7 cellular contexts compared by ENCODE assay signal in the genomic region with DNA sequence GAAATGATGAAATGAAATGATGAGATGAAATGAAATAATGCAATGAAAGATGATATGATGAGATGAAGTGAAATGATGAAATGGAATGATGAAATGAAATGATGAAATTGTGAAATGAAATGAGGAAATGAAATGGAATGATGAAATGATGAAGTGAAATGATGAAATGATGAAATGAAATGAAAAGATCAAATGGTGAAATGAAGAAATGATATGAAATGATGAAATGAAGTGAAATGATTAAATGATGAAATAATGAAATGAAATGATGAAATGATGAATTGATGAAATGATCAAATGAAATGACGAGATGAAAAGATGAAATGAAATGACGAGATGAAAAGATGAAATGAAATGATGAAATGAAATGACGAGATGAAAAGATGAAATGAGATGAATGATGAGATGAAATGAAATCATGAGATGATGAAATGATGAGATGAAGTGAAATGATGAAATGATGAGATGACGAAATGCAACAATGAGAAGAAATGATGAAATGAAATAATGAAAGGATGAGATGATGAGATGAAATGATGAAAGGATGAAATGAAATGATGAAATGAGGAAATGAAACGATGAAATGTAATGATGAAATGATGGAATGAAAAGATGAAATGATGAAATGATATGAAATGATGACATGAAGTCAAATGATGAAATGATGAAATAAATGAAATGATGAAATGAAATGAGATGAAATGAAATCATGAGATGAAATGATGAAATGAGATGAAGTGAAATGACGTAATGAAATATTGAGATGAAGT.
DNase-seq lines count a peak whose midpoint lies in the region; ATAC-seq, FAIRE-seq and TF ChIP-seq lines count a peak whose summit lies in the region.
"Not testable (repeated sequence)": the region's sequence is repeated elsewhere in the genome, so short reads cannot be mapped to it uniquely, and the experiment has no call there.

No MANE protein-coding gene starts in this region.

- not testable (repeated sequence) for FAIRE-seq in GM12878 (lab: Jason Lieb, UNC)

- intact Hi-C loops in Calu3 (cut with micrococcal nuclease; ENCODE audit: unreplicated experiment); activated CD4-positive, alpha-beta T cell treated with anti-CD3 and anti-CD28 coated beads for 36 hours (cut with DNase I, micrococcal nuclease); GM12878 (cut with micrococcal nuclease; ENCODE audit: unreplicated experiment): not testable (repeated sequence)
- intact Hi-C loops in activated T-helper 1 cell treated with anti-CD3 and anti-CD28 coated beads, Interleukin-12 subunit alpha, Interleukin-12 subunit beta, Interleukin-2, Interleukin-4 antibody, amounts not matched to agents 30 ng/mL and 10 ng/mL and 1 ng/mL, durations not matched to agents 14 hours and 24 hours and 36 hours (cut with micrococcal nuclease), result loop anchor here (2.0 kb wide), 1 partner anchor 14 kb away; no protein-coding TSS in a partner anchor

- DNase-seq in Calu3; activated CD4-positive, alpha-beta T cell treated with anti-CD3 and anti-CD28 coated beads for 36 hours; activated T-helper 1 cell treated with anti-CD3 and anti-CD28 coated beads, Interleukin-12 subunit alpha, Interleukin-12 subunit beta, Interleukin-2, Interleukin-4 antibody, amounts not matched to agents 30 ng/mL and 10 ng/mL and 1 ng/mL, durations not matched to agents 14 hours and 24 hours and 36 hours (ENCODE audit: low spot score); GM12878 (ENCODE audit: low read depth, low spot score); glutamatergic neuron; neural crest cell (ENCODE audit: low read depth, low spot score): not testable (repeated sequence)
- DNase-seq in OCI-M1 (lab: John Stamatoyannopoulos, UW), result peak; percentile 24

- not testable (repeated sequence) for TF ChIP-seq CTCF in Calu3 (IDR thresholded peaks at IDR 0.05; ENCODE audit: unreplicated experiment); GM12878 (IDR thresholded peaks at IDR 0.05 in 2 of 3, conservative IDR thresholded peaks at IDR 0.05 in 1 of 3; ENCODE audit: control insufficient read depth in 2 of 3, extremely low read depth in 1 of 3, insufficient read depth in 1 of 3, low read depth in 3 of 3, low read length in 3 of 3); glutamatergic neuron (IDR thresholded peaks at IDR 0.05; ENCODE audit: partially characterized antibody, unreplicated experiment); neural crest cell (conservative IDR thresholded peaks at IDR 0.05)

- not testable (repeated sequence) for H3K79me2 ChIP-seq in GM12878 (ENCODE audit: control insufficient read depth, insufficient read depth, low read length)

- H3K36me3 Mint-ChIP-seq in Calu3 (ENCODE audit: insufficient read depth, unreplicated experiment) (peaks cover 36% of the 10 kb centered on the region), glutamatergic neuron (ENCODE audit: unreplicated experiment) (peaks cover 16% of the 10 kb centered on the region), neural crest cell (ENCODE audit: low read depth) (peaks cover 17% of the 10 kb centered on the region)
- peaks cover 18% of the 10 kb centered on the region for H3K36me3 Mint-ChIP-seq in activated CD4-positive, alpha-beta T cell treated with anti-CD3 and anti-CD28 coated beads for 36 hours (ENCODE audit: low read depth)
- peaks cover 15% of the 10 kb centered on the region for H3K36me3 Mint-ChIP-seq in activated T-helper 1 cell treated with anti-CD3 and anti-CD28 coated beads, Interleukin-12 subunit alpha, Interleukin-12 subunit beta, Interleukin-2, Interleukin-4 antibody, amounts not matched to agents 30 ng/mL and 10 ng/mL and 1 ng/mL, durations not matched to agents 14 hours and 24 hours and 36 hours (ENCODE audit: low read depth)

- not testable (repeated sequence) for BruUV-seq in Calu3 (replicated peaks; lab: Mats Ljungman, UMichigan); GM12878 (replicated peaks; lab: Mats Ljungman, UMichigan)

- in situ Hi-C loops in GM12878 (cut with MboI), result not testable (repeated sequence)

- H3K4me3 Mint-ChIP-seq in Calu3 (ENCODE audit: low read depth, unreplicated experiment) (peak overlapping the region; percentile 52), glutamatergic neuron (ENCODE audit: unreplicated experiment) (peak overlapping the region; percentile 88), neural crest cell (peak overlapping the region; percentile 67)
- peak overlapping the region; percentile 59 for H3K4me3 Mint-ChIP-seq in activated CD4-positive, alpha-beta T cell treated with anti-CD3 and anti-CD28 coated beads for 36 hours
- H3K4me3 Mint-ChIP-seq in activated T-helper 1 cell treated with anti-CD3 and anti-CD28 coated beads, Interleukin-12 subunit alpha, Interleukin-12 subunit beta, Interleukin-2, Interleukin-4 antibody, amounts not matched to agents 30 ng/mL and 10 ng/mL and 1 ng/mL, durations not matched to agents 14 hours and 24 hours and 36 hours, result peak overlapping the region; percentile 55

- H3K4me3 ChIP-seq in GM12878, result not testable (repeated sequence)

- H2AFZ ChIP-seq in GM12878 (ENCODE audit: control insufficient read depth, low read depth, low read length), result not testable (repeated sequence)

- H3K9me3 Mint-ChIP-seq in Calu3 (ENCODE audit: low read depth, unreplicated experiment) (peaks cover 10% of the 10 kb centered on the region), neural crest cell (peaks cover 17% of the 10 kb centered on the region)
- H3K9me3 Mint-ChIP-seq in activated CD4-positive, alpha-beta T cell treated with anti-CD3 and anti-CD28 coated beads for 36 hours (ENCODE audit: low read depth), result peaks cover 16% of the 10 kb centered on the region
- peaks cover 19% of the 10 kb centered on the region for H3K9me3 Mint-ChIP-seq in activated T-helper 1 cell treated with anti-CD3 and anti-CD28 coated beads, Interleukin-12 subunit alpha, Interleukin-12 subunit beta, Interleukin-2, Interleukin-4 antibody, amounts not matched to agents 30 ng/mL and 10 ng/mL and 1 ng/mL, durations not matched to agents 14 hours and 24 hours and 36 hours
- not testable (repeated sequence) for H3K9me3 Mint-ChIP-seq in glutamatergic neuron (ENCODE audit: unreplicated experiment)

- H3K36me3 ChIP-seq in GM12878 (ENCODE audit: control insufficient read depth in 2 of 2, insufficient read depth in 2 of 2, low read length in 1 of 2), result not testable (repeated sequence)

- H3K4me2 ChIP-seq in GM12878 (ENCODE audit: control insufficient read depth, insufficient read depth), result not testable (repeated sequence)

- not testable (repeated sequence) for TF ChIP-seq EP300 in GM12878 (IDR thresholded peaks at IDR 0.05; ENCODE audit: borderline replicate concordance in 1 of 2, control insufficient read depth in 1 of 2, low read depth in 2 of 2, low read length in 2 of 2)

- ATAC-seq in activated CD4-positive, alpha-beta T cell treated with anti-CD3 and anti-CD28 coated beads for 36 hours; GM12878: not testable (repeated sequence)

- TF ChIP-seq POLR2A in GM12878 (IDR thresholded peaks at IDR 0.05; ENCODE audit: low read depth, low read length), result not testable (repeated sequence)

- H3K27ac Mint-ChIP-seq in Calu3 (ENCODE audit: unreplicated experiment), result peak overlapping the region; percentile 73
- peak overlapping the region; percentile 62 for H3K27ac Mint-ChIP-seq in activated CD4-positive, alpha-beta T cell treated with anti-CD3 and anti-CD28 coated beads for 36 hours
- peak overlapping the region; percentile 30 for H3K27ac Mint-ChIP-seq in activated T-helper 1 cell treated with anti-CD3 and anti-CD28 coated beads, Interleukin-12 subunit alpha, Interleukin-12 subunit beta, Interleukin-2, Interleukin-4 antibody, amounts not matched to agents 30 ng/mL and 10 ng/mL and 1 ng/mL, durations not matched to agents 14 hours and 24 hours and 36 hours
- peak overlapping the region; percentile 35 for H3K27ac Mint-ChIP-seq in glutamatergic neuron (ENCODE audit: unreplicated experiment)
- not testable (repeated sequence) for H3K27ac Mint-ChIP-seq in neural crest cell (ENCODE audit: unreplicated experiment)

- 74% methylated on average over 6 of the region's 6 CpGs for WGBS in GM12878 (ENCODE audit: insufficient coverage, insufficient replicate concordance, low lambda C conversion rate, missing lambda C conversion rate)

- H3K27me3 Mint-ChIP-seq in Calu3 (ENCODE audit: unreplicated experiment); activated T-helper 1 cell treated with anti-CD3 and anti-CD28 coated beads, Interleukin-12 subunit alpha, Interleukin-12 subunit beta, Interleukin-2, Interleukin-4 antibody, amounts not matched to agents 30 ng/mL and 10 ng/mL and 1 ng/mL, durations not matched to agents 14 hours and 24 hours and 36 hours (ENCODE audit: insufficient read depth): not testable (repeated sequence)
- H3K27me3 Mint-ChIP-seq in activated CD4-positive, alpha-beta T cell treated with anti-CD3 and anti-CD28 coated beads for 36 hours, result peaks cover 14% of the 10 kb centered on the region
- H3K27me3 Mint-ChIP-seq in glutamatergic neuron (ENCODE audit: unreplicated experiment) (peaks cover 12% of the 10 kb centered on the region), neural crest cell (ENCODE audit: low read depth) (peaks cover 14% of the 10 kb centered on the region)

- not testable (repeated sequence) for H4K20me1 ChIP-seq in GM12878 (ENCODE audit: control insufficient read depth, insufficient read depth)

- CTCF ChIA-PET in Calu3 (lab: Charles Lee); activated CD4-positive, alpha-beta T cell treated with anti-CD3 and anti-CD28 coated beads for 36 hours (lab: Charles Lee); GM12878 (lab: Yijun Ruan, JAX): not testable (repeated sequence)

- not testable (repeated sequence) for H3K27me3 ChIP-seq in GM12878 (replicated peaks in 1 of 2; ENCODE audit: control insufficient read depth in 2 of 2, insufficient read depth in 2 of 2, low read length in 1 of 2)

- TF ChIP-seq RAD21 in GM12878 (IDR thresholded peaks at IDR 0.05; ENCODE audit: insufficient read depth, low read depth, low read length), result not testable (repeated sequence)

- not testable (repeated sequence) for H3K4me1 ChIP-seq in GM12878 (ENCODE audit: control insufficient read depth, insufficient read depth, low read length)

- POLR2A ChIA-PET in activated CD4-positive, alpha-beta T cell treated with anti-CD3 and anti-CD28 coated beads for 36 hours (lab: Charles Lee); GM12878 (lab: Charles Lee): not testable (repeated sequence)

- peaks cover 13% of the 10 kb centered on the region for H3K4me1 Mint-ChIP-seq in Calu3 (ENCODE audit: low read depth, unreplicated experiment)
- H3K4me1 Mint-ChIP-seq in activated CD4-positive, alpha-beta T cell treated with anti-CD3 and anti-CD28 coated beads for 36 hours, result peaks cover 17% of the 10 kb centered on the region
- peaks cover 13% of the 10 kb centered on the region for H3K4me1 Mint-ChIP-seq in activated T-helper 1 cell treated with anti-CD3 and anti-CD28 coated beads, Interleukin-12 subunit alpha, Interleukin-12 subunit beta, Interleukin-2, Interleukin-4 antibody, amounts not matched to agents 30 ng/mL and 10 ng/mL and 1 ng/mL, durations not matched to agents 14 hours and 24 hours and 36 hours (ENCODE audit: low read depth)
- H3K4me1 Mint-ChIP-seq in glutamatergic neuron (ENCODE audit: low read depth, unreplicated experiment), result not testable (repeated sequence)
- peaks cover 17% of the 10 kb centered on the region for H3K4me1 Mint-ChIP-seq in neural crest cell

- SMC1A ChIA-PET in GM12878 (lab: Charles Lee; ENCODE audit: uncharacterized antibody, unreplicated experiment), result not testable (repeated sequence)

- not testable (repeated sequence) for H3K9ac ChIP-seq in GM12878 (ENCODE audit: control insufficient read depth, insufficient read depth, low read length)

- H3K27ac ChIP-seq in GM12878 (ENCODE audit: control insufficient read depth, insufficient read depth), result not testable (repeated sequence)

- RAD21 ChIA-PET in GM12878 (lab: Charles Lee; ENCODE audit: unreplicated experiment), result not testable (repeated sequence)

- H3K9me3 ChIP-seq in GM12878 (replicated peaks; ENCODE audit: control insufficient read depth, insufficient read depth, low read length), result not testable (repeated sequence)
